ENCODE assay signal across 1 cellular context in genomic region chr2:60554649-60555065, GRCh38.
TF ChIP-seq lines count a peak whose summit lies in the region.

No MANE protein-coding gene starts in this region.

TF ChIP-seq in H1, 55 proteins besides CTCF, POLR2A, EP300 and RAD21:
- TF ChIP-seq CHD2 (IDR thresholded peaks at IDR 0.05; ENCODE audit: low read length) (no peak), CEBPB (IDR thresholded peaks at IDR 0.05; ENCODE audit: low read depth, low read length) (no peak), RXRA (IDR thresholded peaks at IDR 0.05; ENCODE audit: insufficient read depth, low read depth, low read length) (no peak), BRCA1 (IDR thresholded peaks at IDR 0.05; ENCODE audit: low read depth, low read length) (no peak), CHD1 (IDR thresholded peaks at IDR 0.05; ENCODE audit: low read depth, low read length) (no peak), YY1 (IDR thresholded peaks at IDR 0.05; ENCODE audit: low read depth, low read length) (no peak), ASH2L (IDR thresholded peaks at IDR 0.05; ENCODE audit: low read length) (peak; percentile 7), SAP30 (IDR thresholded peaks at IDR 0.05; ENCODE audit: insufficient read depth, insufficient replicate concordance, low read length) (no peak), SRF (IDR thresholded peaks at IDR 0.05; ENCODE audit: low read depth, low read length) (no peak), HDAC6 (IDR thresholded peaks at IDR 0.05; ENCODE audit: low read depth, low read length) (no peak), NRF1 (IDR thresholded peaks at IDR 0.05; ENCODE audit: low read depth, low read length) (no peak), SIX5 (IDR thresholded peaks at IDR 0.05; ENCODE audit: low read depth, low read length) (no peak), TAF1 (IDR thresholded peaks at IDR 0.05; ENCODE audit: low read depth, low read length) (no peak), KDM4A (IDR thresholded peaks at IDR 0.05; ENCODE audit: low read depth, low read length, severe bottlenecking) (peak; percentile 79)
- TF ChIP-seq, protein P1, sequence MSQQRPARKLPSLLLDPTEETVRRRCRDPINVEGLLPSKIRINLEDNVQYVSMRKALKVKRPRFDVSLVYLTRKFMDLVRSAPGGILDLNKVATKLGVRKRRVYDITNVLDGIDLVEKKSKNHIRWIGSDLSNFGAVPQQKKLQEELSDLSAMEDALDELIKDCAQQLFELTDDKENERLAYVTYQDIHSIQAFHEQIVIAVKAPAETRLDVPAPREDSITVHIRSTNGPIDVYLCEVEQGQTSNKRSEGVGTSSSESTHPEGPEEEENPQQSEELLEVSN (IDR thresholded peaks at IDR 0.05), result no peak
- TF ChIP-seq, protein P2, sequence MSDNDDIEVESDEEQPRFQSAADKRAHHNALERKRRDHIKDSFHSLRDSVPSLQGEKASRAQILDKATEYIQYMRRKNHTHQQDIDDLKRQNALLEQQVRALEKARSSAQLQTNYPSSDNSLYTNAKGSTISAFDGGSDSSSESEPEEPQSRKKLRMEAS (IDR thresholded peaks at IDR 0.05), result 0 out of 2 replicates have a peak, but pooled peaks have one; percentile 4
